ENCODE assay signal across 8 cellular contexts in the genomic region with DNA sequence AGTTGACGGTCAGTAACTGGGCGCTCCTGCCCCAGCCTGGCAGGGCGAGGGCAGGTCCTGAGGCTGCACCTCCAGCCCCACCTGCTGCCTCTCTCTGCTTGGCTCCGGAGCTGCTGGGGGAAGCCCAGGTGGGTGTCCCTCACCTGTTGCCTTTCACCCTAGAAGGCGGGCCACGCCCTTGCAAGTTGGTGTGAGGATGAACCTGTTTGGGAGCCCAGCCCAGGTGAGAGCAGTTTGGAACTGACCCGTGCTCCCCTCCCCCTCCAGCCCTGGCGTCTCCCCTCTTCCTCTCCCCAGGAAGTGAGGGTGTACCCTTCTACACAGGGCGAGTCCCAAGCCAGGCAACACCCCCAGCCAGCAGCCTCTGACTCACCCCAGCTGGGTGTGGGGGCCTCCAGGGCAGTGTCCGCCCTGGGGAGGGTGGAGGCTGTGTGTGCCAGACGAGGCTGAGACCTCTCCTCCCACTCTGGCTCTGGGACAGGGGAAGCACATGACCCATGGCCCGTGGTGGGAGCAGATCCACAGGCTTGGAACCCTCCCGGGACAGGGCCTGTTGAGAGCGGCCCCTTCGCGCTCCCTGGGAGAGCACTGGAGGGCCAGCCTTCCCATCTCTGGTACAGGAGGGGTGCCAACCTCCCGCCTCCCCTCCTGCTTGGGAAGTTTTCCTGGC. TPM values are rescaled to one million over a fixed set of nuclear protein-coding genes. Genes with fewer than 3 reads are reported as not detected.
DNase-seq lines count a peak whose midpoint lies in the region; ATAC-seq and TF ChIP-seq lines count a peak whose summit lies in the region.

No MANE protein-coding gene starts in this region.

- H3K4me1 ChIP-seq in SK-N-SH (ENCODE audit: control insufficient read depth in 1 of 2, insufficient read depth in 2 of 2, low read depth in 1 of 2, low read length in 1 of 2), result peaks cover 2 to 22% of the 10 kb centered on the region in 2 experiments; a peak in 3 of 4 replicates
- H3K4me1 ChIP-seq in esophagus (ENCODE audit: control insufficient read depth in 2 of 2, insufficient read depth in 2 of 2, low read length in 1 of 2), result peaks cover 16 to 39% of the 10 kb centered on the region in 2 donors
- H3K4me1 ChIP-seq in naive thymus-derived CD4-positive, alpha-beta T cell (ENCODE audit: control insufficient read depth in 2 of 2, insufficient read depth in 2 of 2, low read length in 2 of 2), result peaks cover 16 to 46% of the 10 kb centered on the region in 2 donors

- no peaks in the 10 kb centered on the region for H3K9me2 ChIP-seq in SK-N-SH

- TF ChIP-seq EP300 in SK-N-SH (IDR thresholded peaks at IDR 0.05; ENCODE audit: borderline replicate concordance in 1 of 2, low read depth in 1 of 2, low read length in 1 of 2), result no peak

- intact Hi-C loops in naive thymus-derived CD4-positive, alpha-beta T cell (cut with micrococcal nuclease), result loop anchor here in 1 of 2 donors (1.0 kb wide), 1 partner anchor 10 kb away; a partner anchor contains a TSS

- H3K27ac Mint-ChIP-seq in naive thymus-derived CD4-positive, alpha-beta T cell, result peak overlapping the region; percentile 54 to 97 (median 93)

- peaks cover 9 to 38% (median 20%) of the 10 kb centered on the region in 5 donors for H3K36me3 Mint-ChIP-seq in naive thymus-derived CD4-positive, alpha-beta T cell

- H3K27ac ChIP-seq in SK-N-SH (ENCODE audit: low read depth in 2 of 2, low read length in 1 of 2) (peak overlapping the region in 1 of 2 experiments; percentile 75; a peak in 2 of 4 replicates), esophagus (ENCODE audit: low read depth in 2 of 2, low read length in 1 of 2) (peak overlapping the region; percentile 98 to 99)
- peak overlapping the region; percentile 62 for H3K27ac ChIP-seq in naive thymus-derived CD4-positive, alpha-beta T cell (ENCODE audit: low read depth, low read length)

- no peak for TF ChIP-seq CTCF in SK-N-SH (IDR thresholded peaks at IDR 0.05)

- no peak overlapping the region for H3K4me3 ChIP-seq in SK-N-SH (ENCODE audit: low read depth in 2 of 2, low read length in 1 of 2)
- H3K4me3 ChIP-seq in esophagus (ENCODE audit: low read depth in 1 of 2, low read length in 2 of 2), result peak overlapping the region in 1 of 2 donors; percentile 5
- H3K4me3 ChIP-seq in naive thymus-derived CD4-positive, alpha-beta T cell (ENCODE audit: low read length), result no peak overlapping the region

- H3K9me3 Mint-ChIP-seq in naive thymus-derived CD4-positive, alpha-beta T cell, result no peaks in the 10 kb centered on the region

- TF ChIP-seq RAD21 in SK-N-SH (IDR thresholded peaks at IDR 0.05; ENCODE audit: low read length), result no peak

- peaks cover 38 to 79% (median 66%) of the 10 kb centered on the region in 7 donors for H3K4me1 Mint-ChIP-seq in naive thymus-derived CD4-positive, alpha-beta T cell

- peaks cover 6% of the 10 kb centered on the region for H3F3A ChIP-seq in SK-N-SH (replicated peaks; ENCODE audit: insufficient read depth)

- H4K20me1 ChIP-seq in SK-N-SH (ENCODE audit: insufficient read depth), result no peaks in the 10 kb centered on the region; the same call in 1 of the 2 replicates

- POLR2A ChIA-PET in SK-N-SH (lab: Yijun Ruan, JAX), result no interaction called here
- POLR2A ChIA-PET in naive thymus-derived CD4-positive, alpha-beta T cell (lab: Charles Lee), result interaction anchor here (2.3 to 6.6 kb wide), 3 partner anchors 8 to 11 kb away, joined by 9 to 48 read pairs (median 23); a partner anchor contains a TSS

- DNase-seq in COLO829 (ENCODE audit: low spot score) (peak; percentile 66), SK-N-SH (no peak), NCI-H1105 (lab: John Stamatoyannopoulos, UW) (no peak), islet precursor cell (no peak), NCI-H128 (lab: John Stamatoyannopoulos, UW; ENCODE audit: unreplicated experiment) (no peak)
- no peak for DNase-seq in naive thymus-derived CD4-positive, alpha-beta T cell

- CTCF ChIA-PET in SK-N-SH (lab: Yijun Ruan, JAX), result no interaction called here
- CTCF ChIA-PET in naive thymus-derived CD4-positive, alpha-beta T cell (lab: Charles Lee), result no interaction called here

- H2AFZ ChIP-seq in SK-N-SH (ENCODE audit: low read depth), result 0 out of 2 replicates have a peak overlapping the region, but pooled peaks have one; percentile 36

- peaks cover 5 to 24% of the 10 kb centered on the region in 2 experiments for H3K36me3 ChIP-seq in SK-N-SH (replicated peaks in 1 of 2; ENCODE audit: control insufficient read depth in 1 of 2, insufficient read depth in 2 of 2, low read length in 1 of 2)
- peaks cover 8 to 25% of the 10 kb centered on the region in 2 donors for H3K36me3 ChIP-seq in esophagus (ENCODE audit: control insufficient read depth in 2 of 2, insufficient read depth in 2 of 2, low read length in 1 of 2)
- H3K36me3 ChIP-seq in naive thymus-derived CD4-positive, alpha-beta T cell (ENCODE audit: control insufficient read depth in 2 of 3, insufficient read depth in 3 of 3, low read length in 3 of 3), result peaks cover 0 to 35% (median 4%) of the 10 kb centered on the region in 3 experiments

- peak overlapping the region; percentile 61 for H3K4me2 ChIP-seq in SK-N-SH

- H3K9ac ChIP-seq in SK-N-SH, result peak overlapping the region; percentile 39

- peak; percentile 70 for ATAC-seq in naive thymus-derived CD4-positive, alpha-beta T cell
- no peak for ATAC-seq in GM19035 (IDR thresholded peaks at IDR 0.05; ENCODE audit: unreplicated experiment)

- no peaks in the 10 kb centered on the region for H3K27me3 Mint-ChIP-seq in naive thymus-derived CD4-positive, alpha-beta T cell

- peaks cover 94% of the 10 kb centered on the region for H3K79me2 ChIP-seq in SK-N-SH (ENCODE audit: insufficient read depth)

- no peaks in the 10 kb centered on the region for H3K9me3 ChIP-seq in SK-N-SH
- no peaks in the 10 kb centered on the region for H3K9me3 ChIP-seq in esophagus (ENCODE audit: control insufficient read depth in 2 of 2, insufficient read depth in 1 of 2, low read depth in 1 of 2, low read length in 1 of 2)
- H3K9me3 ChIP-seq in naive thymus-derived CD4-positive, alpha-beta T cell (ENCODE audit: control insufficient read depth in 2 of 3, low read length in 3 of 3), result no peaks in the 10 kb centered on the region

- no peaks in the 10 kb centered on the region for H3K27me3 ChIP-seq in SK-N-SH (ENCODE audit: insufficient read depth)
- no peaks in the 10 kb centered on the region for H3K27me3 ChIP-seq in esophagus (ENCODE audit: control insufficient read depth in 1 of 2, insufficient read depth in 2 of 2, low read length in 2 of 2)
- no peaks in the 10 kb centered on the region for H3K27me3 ChIP-seq in naive thymus-derived CD4-positive, alpha-beta T cell (ENCODE audit: control insufficient read depth in 2 of 2, insufficient read depth in 2 of 2, low read length in 2 of 2)

- peak overlapping the region in 4 of 10 donors; percentile 29 to 77 (median 66) for H3K4me3 Mint-ChIP-seq in naive thymus-derived CD4-positive, alpha-beta T cell

- 38% methylated on average over 6 of the region's 17 CpGs for WGBS in SK-N-SH (ENCODE audit: low lambda C conversion rate)
- WGBS in esophagus, 2 donors, result 24 to 47% methylated on average over 16 to 17 of the region's 17 CpGs

TF ChIP-seq in SK-N-SH, 30 proteins besides CTCF, POLR2A, EP300 and RAD21 (continues in another document):
- TF ChIP-seq TCF12 (IDR thresholded peaks at IDR 0.05), result peak; percentile 62
- TF ChIP-seq, protein P1, sequence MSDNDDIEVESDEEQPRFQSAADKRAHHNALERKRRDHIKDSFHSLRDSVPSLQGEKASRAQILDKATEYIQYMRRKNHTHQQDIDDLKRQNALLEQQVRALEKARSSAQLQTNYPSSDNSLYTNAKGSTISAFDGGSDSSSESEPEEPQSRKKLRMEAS (IDR thresholded peaks at IDR 0.05; ENCODE audit: low read depth), result peak; percentile 54
- peak; percentile 68 for TF ChIP-seq JUND (IDR thresholded peaks at IDR 0.05)
- no peak for TF ChIP-seq RXRA (IDR thresholded peaks at IDR 0.05; ENCODE audit: borderline replicate concordance, low read depth)
- TF ChIP-seq GABPA (IDR thresholded peaks at IDR 0.05; ENCODE audit: low read depth), result no peak

RNA-seq across cellular contexts. Expression of a gene that starts 10.4 kb away (rescaled TPM):
- polyA plus RNA-seq in SK-N-SH (2012; rRNA removed) (28.6 and 30.4 TPM in 2 replicates), esophagus (10 to 100 TPM; 38.5 to 55.6 TPM)
- polyA plus RNA-seq in SK-N-SH (2012; cell fraction: cytosol; rRNA removed), result 17.5 and 25.6 TPM in 2 replicates
- polyA plus RNA-seq in SK-N-SH (2012; cell fraction: nucleus; rRNA removed), result 20.1 and 21.2 TPM in 2 replicates
- total RNA-seq in naive thymus-derived CD4-positive, alpha-beta T cell, result 10 to 100 TPM; 31.3 to 48.8 (median 34.5) TPM
- 10 to 100 TPM; 24.2 to 54.0 TPM for polyA plus RNA-seq in naive thymus-derived CD4-positive, alpha-beta T cell

RNA-seq across cellular contexts. Expression of a gene that starts 10.6 kb away (rescaled TPM):
- polyA plus RNA-seq in SK-N-SH (2012; rRNA removed) (9.4 and 13.3 TPM in 2 replicates), esophagus (1 to 10 TPM; 4.0 to 6.7 TPM)
- polyA plus RNA-seq in SK-N-SH (2012; cell fraction: cytosol; rRNA removed), result 5.8 and 7.4 TPM in 2 replicates
- 44.4 and 51.5 TPM in 2 replicates for polyA plus RNA-seq in SK-N-SH (2012; cell fraction: nucleus; rRNA removed)
- 10 to 100 TPM in 4 of 5 experiments, 1 to 10 TPM in 1; 7.2 to 18.2 (median 14.8) TPM for total RNA-seq in naive thymus-derived CD4-positive, alpha-beta T cell
- polyA plus RNA-seq in naive thymus-derived CD4-positive, alpha-beta T cell, result 10 to 100 TPM in 1 of 2 donors, 1 to 10 TPM in 1; 9.8 to 14.2 TPM

RNA-seq across cellular contexts. Expression of a gene that starts 28.4 kb away (rescaled TPM):
- polyA plus RNA-seq in SK-N-SH (2012; rRNA removed), result 0.19 TPM in 1 of 2 replicates, not detected in the other
- polyA plus RNA-seq in SK-N-SH (2012; cell fraction: cytosol; rRNA removed), result not detected in 2 replicates
- 0.26 and 0.49 TPM in 2 replicates for polyA plus RNA-seq in SK-N-SH (2012; cell fraction: nucleus; rRNA removed)
- 10 to 100 TPM; 19.8 to 39.5 TPM for polyA plus RNA-seq in esophagus
- total RNA-seq in naive thymus-derived CD4-positive, alpha-beta T cell, result 1 to 10 TPM; 1.1 to 3.2 (median 3.1) TPM
- 1 to 10 TPM; 3.0 to 5.1 TPM for polyA plus RNA-seq in naive thymus-derived CD4-positive, alpha-beta T cell

RNA-seq across cellular contexts. Expression of a gene that starts 55.0 kb away (rescaled TPM):
- polyA plus RNA-seq in SK-N-SH (2012; rRNA removed), result 23.1 and 31.7 TPM in 2 replicates
- 15.8 and 23.1 TPM in 2 replicates for polyA plus RNA-seq in SK-N-SH (2012; cell fraction: cytosol; rRNA removed)
- 12.1 and 15.0 TPM in 2 replicates for polyA plus RNA-seq in SK-N-SH (2012; cell fraction: nucleus; rRNA removed)
- polyA plus RNA-seq in esophagus, result 10 to 100 TPM in 1 of 2 donors, 1 to 10 TPM in 1; 5.3 to 11.6 TPM
- total RNA-seq in naive thymus-derived CD4-positive, alpha-beta T cell, result 10 to 100 TPM in 2 of 5 experiments, 1 to 10 TPM in 3; 6.0 to 12.8 (median 9.5) TPM
- 10 to 100 TPM in 1 of 2 donors, 1 to 10 TPM in 1; 7.6 to 10.5 TPM for polyA plus RNA-seq in naive thymus-derived CD4-positive, alpha-beta T cell

RNA-seq across cellular contexts. Expression of a gene that starts 55.1 kb away (rescaled TPM):
- polyA plus RNA-seq in SK-N-SH (2012; rRNA removed) (41.5 and 49.5 TPM in 2 replicates), esophagus (10 to 100 TPM; 19.7 to 21.8 TPM)
- polyA plus RNA-seq in SK-N-SH (2012; cell fraction: cytosol; rRNA removed), result 19.7 and 29.6 TPM in 2 replicates
- 74.3 and 77.1 TPM in 2 replicates for polyA plus RNA-seq in SK-N-SH (2012; cell fraction: nucleus; rRNA removed)
- total RNA-seq in naive thymus-derived CD4-positive, alpha-beta T cell, result 10 to 100 TPM; 55.7 to 98.7 (median 63.7) TPM
- polyA plus RNA-seq in naive thymus-derived CD4-positive, alpha-beta T cell, result 10 to 100 TPM; 24.8 to 39.5 TPM
